In genomic region chr3:142029791-142030190, GRCh38 we compare ENCODE assay signal across 23 cellular contexts.
DNase-seq lines count a peak whose midpoint lies in the region; ATAC-seq, FAIRE-seq and TF ChIP-seq lines count a peak whose summit lies in the region.
"Had no signal": no experiment of that assay in that cellular context is flagged by ENCODE, and none has a peak within 500 bp of the region (broad histone marks: within the 10 kb centered on the region; RNA-seq: fewer than 3 reads in every experiment).

No MANE protein-coding gene starts in this region.

- no peaks in the 10 kb centered on the region for H3K79me1 ChIP-seq in H9 (ENCODE audit: insufficient read depth, low read depth, low read length, poor library complexity, severe bottlenecking)

- H4K20me1 ChIP-seq in H9 (ENCODE audit: control insufficient read depth, insufficient read depth, insufficient read length): no peaks in the 10 kb centered on the region

- H3K9ac ChIP-seq in H9 (ENCODE audit: extremely low read depth, insufficient read length, low read length): no peak overlapping the region

- no peak for TF ChIP-seq EP300 in esophagus muscularis mucosa (IDR thresholded peaks at IDR 0.05)

- H3K14ac ChIP-seq in H9 (ENCODE audit: insufficient read depth, low read length): no peak overlapping the region

- H2AK5ac ChIP-seq in H9 (ENCODE audit: insufficient read length, low read length): no peak overlapping the region

- H3K4me1 Mint-ChIP-seq in CD4-positive, alpha-beta T cell (ENCODE audit: low read depth): peaks cover 31% of the 10 kb centered on the region
- H3K4me1 Mint-ChIP-seq in H9: peaks cover 22 to 25% of the 10 kb centered on the region in 2 experiments

- intact Hi-C loops in CD4-positive, alpha-beta T cell (cut with DNase I, micrococcal nuclease): loop anchor here (5.0 to 10.0 kb wide), 4 partner anchors 152 to 973 kb away; partner anchors contain the start of genes ATP1B3 (in 1 of the 2), GK5 (in 1 of the 2) and U2SURP (in 1 of the 2)
- intact Hi-C loops in esophagus muscularis mucosa (cut with DNase I): no loop called here

- H3K27me3 Mint-ChIP-seq in CD4-positive, alpha-beta T cell: no peaks in the 10 kb centered on the region
- H3K27me3 Mint-ChIP-seq in H9 (ENCODE audit: low read depth): no peaks in the 10 kb centered on the region
- H3K27me3 Mint-ChIP-seq: activated naive CD8-positive, alpha-beta T cell; IgD-negative memory B cell had no signal

- H3K36me3 ChIP-seq in KOPT-K1 (ENCODE audit: insufficient read depth, low read length) (peaks cover 11% of the 10 kb centered on the region; the same call in 1 of the 2 replicates), esophagus muscularis mucosa (no peaks in the 10 kb centered on the region), neutrophil (no peaks in the 10 kb centered on the region)

- no peak for TF ChIP-seq CTCF in CD4-positive, alpha-beta T cell (IDR thresholded peaks at IDR 0.05)
- no peak for TF ChIP-seq CTCF in esophagus muscularis mucosa (IDR thresholded peaks at IDR 0.05)
- TF ChIP-seq CTCF in neutrophil (IDR thresholded peaks at IDR 0.05): no peak
- no peak for TF ChIP-seq CTCF in RWPE1 (conservative IDR thresholded peaks at IDR 0.05; ENCODE audit: low read depth)
- no peak for TF ChIP-seq CTCF in H9 (conservative IDR thresholded peaks at IDR 0.05)

- no peak overlapping the region for H3K4me2 ChIP-seq in H9 (ENCODE audit: insufficient read depth, insufficient read length, low read length)

- no peak for TF ChIP-seq POLR2A in esophagus muscularis mucosa (IDR thresholded peaks at IDR 0.05; ENCODE audit: low read depth)

- no peaks in the 10 kb centered on the region for H3K23me2 ChIP-seq in H9 (ENCODE audit: insufficient read length, low read depth, low read length, poor library complexity, severe bottlenecking)

- no peak overlapping the region for H4K8ac ChIP-seq in H9 (replicated peaks; ENCODE audit: insufficient read length, low read depth, low read length)

- POLR2A ChIA-PET in CD4-positive, alpha-beta T cell (lab: Charles Lee): no interaction called here
- POLR2A ChIA-PET in RWPE1 (lab: Yijun Ruan, JAX; ENCODE audit: low non-redundant PET): no interaction called here

- no peak overlapping the region for H3K56ac ChIP-seq in H9 (ENCODE audit: insufficient read length, low read depth, low read length)

- no peak overlapping the region for H3K27ac Mint-ChIP-seq in CD4-positive, alpha-beta T cell
- peak overlapping the region in 1 of 3 experiments; percentile 54; a peak in 1 of 7 replicates for H3K27ac Mint-ChIP-seq in H9
- H3K27ac Mint-ChIP-seq: activated naive CD8-positive, alpha-beta T cell had no signal

- H3K9me3 ChIP-seq in CD4-positive, alpha-beta T cell (ENCODE audit: control insufficient read depth, low read length): no peaks in the 10 kb centered on the region
- H3K9me3 ChIP-seq in KOPT-K1 (ENCODE audit: insufficient read depth, low read length, poor library complexity, severe bottlenecking): no peaks in the 10 kb centered on the region
- H3K9me3 ChIP-seq in esophagus muscularis mucosa: no peaks in the 10 kb centered on the region
- no peaks in the 10 kb centered on the region for H3K9me3 ChIP-seq in neutrophil
- no peaks in the 10 kb centered on the region for H3K9me3 ChIP-seq in H9 (ENCODE audit: control insufficient read depth, low read depth, low read length)
- H3K9me3 ChIP-seq: body of pancreas had no signal

- DNase-seq in CD4-positive, alpha-beta T cell: no peak
- no peak for DNase-seq in esophagus muscularis mucosa (ENCODE audit: extremely low spot score)
- DNase-seq in RWPE1 (ENCODE audit: low spot score): no peak
- no peak for DNase-seq in frontal cortex (ENCODE audit: low spot score in 2 of 2)
- no peak for DNase-seq in stimulated activated CD4-positive, alpha-beta T cell treated with anti-CD3 and anti-CD28 coated beads, Interleukin-4, amount 100 ng/mL, for 24 hours
- no peak for DNase-seq in H9
- DNase-seq: activated CD4-positive, alpha-beta T cell treated with anti-CD3 and anti-CD28 coated beads, Interleukin-2, amount 50 U/mL, for 4 hours; activated T-cell treated with anti-CD3 and anti-CD28 coated beads, Interleukin-2, amount 50 U/mL, for 1 hour; AML-193; body of pancreas; Calu3; cortex of kidney; GF-D8; NCI-H1048; stimulated activated CD4-positive, alpha-beta T cell treated with anti-CD3 and anti-CD28 coated beads, Interleukin-1b, Interleukin-23, amount 100 ng/mL, for 48 hours; SW 1271 had no signal

- H3K18ac ChIP-seq in H9 (ENCODE audit: insufficient read length, low read depth, low read length): no peak overlapping the region

- CTCF ChIA-PET in CD4-positive, alpha-beta T cell (lab: Charles Lee): interaction anchor here (0.8 kb wide), 1 partner anchor 18 kb away, joined by 3 read pairs; no protein-coding TSS in a partner anchor
- CTCF ChIA-PET in RWPE1 (lab: Yijun Ruan, JAX): no interaction called here

- H4K5ac ChIP-seq in H9 (ENCODE audit: insufficient read length, low read depth, low read length): no peak overlapping the region

- H3K4me3 Mint-ChIP-seq in CD4-positive, alpha-beta T cell: peak overlapping the region; percentile 2
- H3K4me3 Mint-ChIP-seq in H9: no peak overlapping the region
- H3K4me3 Mint-ChIP-seq: activated naive CD8-positive, alpha-beta T cell; IgD-negative memory B cell had no signal

- H3K36me3 Mint-ChIP-seq in CD4-positive, alpha-beta T cell (ENCODE audit: low read depth): peaks cover 4% of the 10 kb centered on the region
- H3K36me3 Mint-ChIP-seq in H9 (ENCODE audit: insufficient read depth in 1 of 3, low read depth in 3 of 3): peaks cover 4 to 12% (median 8%) of the 10 kb centered on the region in 3 experiments; a peak in 6 of 7 replicates
- H3K36me3 Mint-ChIP-seq: activated naive CD8-positive, alpha-beta T cell had no signal

- no peak overlapping the region for H3K27ac ChIP-seq in CD4-positive, alpha-beta T cell (ENCODE audit: low read depth, low read length)
- H3K27ac ChIP-seq in KOPT-K1 (ENCODE audit: low read depth, low read length, poor library complexity, severe bottlenecking) (peak overlapping the region; percentile 86), esophagus muscularis mucosa (replicated peaks in 1 of 4) (peak overlapping the region in 3 of 4 donors; percentile 12 to 46 (median 39)), neutrophil (peak overlapping the region; percentile 33), RWPE1 (no peak overlapping the region), H9 (ENCODE audit: insufficient read length, low read depth, low read length) (no peak overlapping the region)
- H3K27ac ChIP-seq: body of pancreas had no signal

- no peaks in the 10 kb centered on the region for H3K27me3 ChIP-seq in CD4-positive, alpha-beta T cell (ENCODE audit: control insufficient read depth, insufficient read depth, low read length)
- no peaks in the 10 kb centered on the region for H3K27me3 ChIP-seq in esophagus muscularis mucosa
- no peaks in the 10 kb centered on the region for H3K27me3 ChIP-seq in neutrophil
- no peaks in the 10 kb centered on the region for H3K27me3 ChIP-seq in H9 (ENCODE audit: insufficient read depth, low read length)
- H3K27me3 ChIP-seq: body of pancreas had no signal

- H3K4me1 ChIP-seq in esophagus muscularis mucosa (peaks cover 8 to 38% (median 25%) of the 10 kb centered on the region in 4 donors), neutrophil (ENCODE audit: control insufficient read depth in 1 of 2, insufficient read depth in 1 of 2, low read depth in 1 of 2, low read length in 1 of 2) (peaks cover 44 to 67% of the 10 kb centered on the region in 2 experiments), H9 (ENCODE audit: insufficient read depth, low read length) (no peaks in the 10 kb centered on the region)

- no peak overlapping the region for H3T11ph ChIP-seq in H9 (ENCODE audit: low read length)

- WGBS in esophagus muscularis mucosa: 49% methylated on average over 5 of the region's 5 CpGs
- WGBS in H9 (ENCODE audit: extremely low coverage, insufficient read length, low lambda C conversion rate): no CpG with 5 or more reads among the region's 5 CpGs

- H2BK20ac ChIP-seq in H9 (ENCODE audit: low read depth, low read length, poor library complexity, severe bottlenecking): no peak overlapping the region

- H2AFZ ChIP-seq in H9 (ENCODE audit: low read length): no peak overlapping the region

- no peak for FAIRE-seq in frontal cortex (lab: Jason Lieb, UNC)
- FAIRE-seq: RCC 7860 had no signal

- H3K4ac ChIP-seq in H9 (ENCODE audit: low read depth, low read length): no peak overlapping the region

- no peak overlapping the region for H2BK120ac ChIP-seq in H9 (ENCODE audit: low read depth, low read length, poor library complexity, severe bottlenecking)

- H2BK12ac ChIP-seq in H9 (ENCODE audit: insufficient read length, low read depth, low read length): no peak overlapping the region

- ATAC-seq in CD4-positive, alpha-beta T cell (ENCODE audit: poor library complexity): no peak
- ATAC-seq: body of pancreas, sciatic nerve had no signal

- H2BK5ac ChIP-seq in H9 (ENCODE audit: insufficient read length, low read length): no peak overlapping the region

- H3K79me2 ChIP-seq in H9 (ENCODE audit: insufficient read depth, low read length): no peaks in the 10 kb centered on the region; the same call in 1 of the 2 replicates

- no peak overlapping the region for H2BK15ac ChIP-seq in H9 (ENCODE audit: low read depth, low read length)

- no peak overlapping the region for H3K4me3 ChIP-seq in esophagus muscularis mucosa
- no peak overlapping the region for H3K4me3 ChIP-seq in neutrophil (ENCODE audit: low read depth in 1 of 2, low read length in 1 of 2)
- H3K4me3 ChIP-seq: body of pancreas, lung had no signal

- H3K9me3 Mint-ChIP-seq in CD4-positive, alpha-beta T cell: no peaks in the 10 kb centered on the region
- H3K9me3 Mint-ChIP-seq in H9: no peaks in the 10 kb centered on the region

- no peak overlapping the region for H4K91ac ChIP-seq in H9 (ENCODE audit: insufficient read length, low read depth, low read length)

- H3K23ac ChIP-seq in H9 (ENCODE audit: insufficient read length, low read depth, low read length): no peak overlapping the region

Comparison
In these comparisons a context has a peak if more than half of its experiments do, and no peak if none do; other contexts are left out.
1. H3K27ac ChIP-seq: peak in KOPT-K1 (single experiment), esophagus muscularis mucosa (3 of 4) and neutrophil (single experiment); none in CD4-positive, alpha-beta T cell (single experiment), RWPE1 (single experiment) and H9 (single experiment).